In genomic region chr15:98433302-98433701, GRCh38 we compare ENCODE assay signal across 23 cellular contexts.
A peak's percentile ranks its signal among the peaks of the same experiment; 100 is the strongest.
DNase-seq lines count a peak whose midpoint lies in the region; ATAC-seq, FAIRE-seq and TF ChIP-seq lines count a peak whose summit lies in the region.
"Had no signal": no experiment of that assay in that cellular context is flagged by ENCODE, and none has a peak within 500 bp of the region (broad histone marks: within the 10 kb centered on the region; RNA-seq: fewer than 3 reads in every experiment).

No MANE protein-coding gene starts in this region.

- no peak for FAIRE-seq in astrocyte (lab: Jason Lieb, UNC)
- FAIRE-seq: D721Med had no signal

- H3K4me1 Mint-ChIP-seq in astrocyte (ENCODE audit: low read depth, unreplicated experiment) = no peaks in the 10 kb centered on the region
- no peaks in the 10 kb centered on the region for H3K4me1 Mint-ChIP-seq in stimulated activated effector memory CD8-positive, alpha-beta T cell treated with anti-CD3 and anti-CD28 coated beads, Interleukin-12 subunit alpha, Interleukin-12 subunit beta, amount 100 ng/mL, for 72 hours

- H3K4me1 ChIP-seq in astrocyte (ENCODE audit: insufficient read depth, low read length) = no peaks in the 10 kb centered on the region
- H3K4me1 ChIP-seq: HAP-1 had no signal

- no peaks in the 10 kb centered on the region for H4K20me1 ChIP-seq in astrocyte (ENCODE audit: insufficient read depth, low read length)

- no peaks in the 10 kb centered on the region for H3K36me3 ChIP-seq in astrocyte (ENCODE audit: insufficient read depth, low read length)
- no peaks in the 10 kb centered on the region for H3K36me3 ChIP-seq in H7 (replicated peaks; ENCODE audit: control insufficient read depth, insufficient read depth, low read length)
- H3K36me3 ChIP-seq: HAP-1 had no signal

- H3K79me2 ChIP-seq in astrocyte (ENCODE audit: insufficient read depth, low read length) = no peaks in the 10 kb centered on the region

- DNase-seq in A172 (ENCODE audit: low spot score) = peak; percentile 64
- peak; percentile 17 for DNase-seq in GM04504 (ENCODE audit: low read depth)
- DNase-seq in astrocyte (ENCODE audit: low read depth) = peak; percentile 54
- peak; percentile 4 for DNase-seq in mesenteric fat pad (ENCODE audit: low spot score)
- no peak for DNase-seq in stimulated activated effector memory CD8-positive, alpha-beta T cell treated with anti-CD3 and anti-CD28 coated beads, Interleukin-12 subunit alpha, Interleukin-12 subunit beta, amount 100 ng/mL, for 72 hours (ENCODE audit: low spot score in 2 of 2)
- DNase-seq in H7 = no peak
- DNase-seq: 8988T; CD4-positive, alpha-beta memory T cell; DMS79 treated with DMSO at 0.1 percent for 48 hours; Karpas-422; MV-4-11; NCI-H1436; NCI-H2107; NCI-H226; NCI-H526 treated with DMSO at 0.1 percent for 48 hours; NK-92 treated with Interleukin-12 subunit alpha and Interleukin-12 subunit beta, amount 100 ng/mL, for 24 hours; OCI-M1; T-helper 1 cell had no signal

- H2AFZ ChIP-seq in astrocyte (ENCODE audit: low read depth, low read length) = no peak overlapping the region

- H3K4me3 ChIP-seq in astrocyte (ENCODE audit: insufficient read depth, low read depth, low read length) = no peak overlapping the region
- H3K4me3 ChIP-seq in H7 (ENCODE audit: insufficient read depth, low read depth, low read length) = no peak overlapping the region
- H3K4me3 ChIP-seq: HAP-1 had no signal

- H3K4me2 ChIP-seq in astrocyte (ENCODE audit: low read length) = no peak overlapping the region

- no peak overlapping the region for H3K4me3 Mint-ChIP-seq in astrocyte (ENCODE audit: unreplicated experiment)
- no peak overlapping the region for H3K4me3 Mint-ChIP-seq in stimulated activated effector memory CD8-positive, alpha-beta T cell treated with anti-CD3 and anti-CD28 coated beads, Interleukin-12 subunit alpha, Interleukin-12 subunit beta, amount 100 ng/mL, for 72 hours
- H3K4me3 Mint-ChIP-seq: B cell; CD4-positive, alpha-beta memory T cell had no signal

- peaks cover 35% of the 10 kb centered on the region for H3K27me3 Mint-ChIP-seq in astrocyte (ENCODE audit: low read depth, unreplicated experiment)

- peaks cover 2% of the 10 kb centered on the region for H3K36me3 Mint-ChIP-seq in astrocyte (ENCODE audit: low read depth, unreplicated experiment)
- no peaks in the 10 kb centered on the region for H3K36me3 Mint-ChIP-seq in stimulated activated effector memory CD8-positive, alpha-beta T cell treated with anti-CD3 and anti-CD28 coated beads, Interleukin-12 subunit alpha, Interleukin-12 subunit beta, amount 100 ng/mL, for 72 hours
- H3K36me3 Mint-ChIP-seq: CD4-positive, alpha-beta memory T cell had no signal

- H3K9me3 ChIP-seq in astrocyte (ENCODE audit: insufficient read depth, low read depth, low read length) = peaks cover 4% of the 10 kb centered on the region
- H3K9me3 ChIP-seq: HAP-1 had no signal

- ATAC-seq in GM18868 (IDR thresholded peaks at IDR 0.05; ENCODE audit: unreplicated experiment) (no peak), GM21723 (IDR thresholded peaks at IDR 0.05; ENCODE audit: unreplicated experiment) (no peak)
- ATAC-seq in stimulated activated effector memory CD8-positive, alpha-beta T cell treated with anti-CD3 and anti-CD28 coated beads, Interleukin-12 subunit alpha, Interleukin-12 subunit beta, amount 100 ng/mL, for 72 hours = no peak

- no peak overlapping the region for H3K9ac ChIP-seq in astrocyte (ENCODE audit: low read length)

- H3K27ac ChIP-seq in astrocyte (ENCODE audit: low read depth, low read length) = no peak overlapping the region

- TF ChIP-seq CTCF in astrocyte (IDR thresholded peaks at IDR 0.05; ENCODE audit: insufficient read depth, low read depth, low read length) = no peak

- no peak overlapping the region for H3K27ac Mint-ChIP-seq in astrocyte (ENCODE audit: unreplicated experiment)
- no peak overlapping the region for H3K27ac Mint-ChIP-seq in stimulated activated effector memory CD8-positive, alpha-beta T cell treated with anti-CD3 and anti-CD28 coated beads, Interleukin-12 subunit alpha, Interleukin-12 subunit beta, amount 100 ng/mL, for 72 hours
- H3K27ac Mint-ChIP-seq: B cell; CD4-positive, alpha-beta memory T cell had no signal

- H3K27me3 ChIP-seq in astrocyte (ENCODE audit: insufficient read depth, low read length) (no peaks in the 10 kb centered on the region), H7 (ENCODE audit: control insufficient read depth, insufficient read depth, low read length) (peaks cover 8% of the 10 kb centered on the region)

- peaks cover 4% of the 10 kb centered on the region for H3K9me3 Mint-ChIP-seq in astrocyte (ENCODE audit: unreplicated experiment)
- H3K9me3 Mint-ChIP-seq in stimulated activated effector memory CD8-positive, alpha-beta T cell treated with anti-CD3 and anti-CD28 coated beads, Interleukin-12 subunit alpha, Interleukin-12 subunit beta, amount 100 ng/mL, for 72 hours = no peaks in the 10 kb centered on the region
- H3K9me3 Mint-ChIP-seq: CD4-positive, alpha-beta memory T cell had no signal

Comparison
In these comparisons a context has a peak if more than half of its experiments do, and no peak if none do; other contexts are left out.
1. DNase-seq: peak in A172 (single experiment), GM04504 (single experiment), astrocyte (single experiment) and mesenteric fat pad (single experiment); none in stimulated activated effector memory CD8-positive, alpha-beta T cell treated with anti-CD3 and anti-CD28 coated beads, Interleukin-12 subunit alpha, Interleukin-12 subunit beta, amount 100 ng/mL, for 72 hours (0 of 2) and H7 (single experiment).